In genomic region chr10:108422286-108422685, GRCh38 we compare ENCODE assay signal across 35 cellular contexts.
"Had no signal": no experiment of that assay in that cellular context is flagged by ENCODE, and none has a peak within 500 bp of the region (broad histone marks: within the 10 kb centered on the region; RNA-seq: fewer than 3 reads in every experiment).

No MANE protein-coding gene starts in this region.

- H3K36me3 ChIP-seq: colonic mucosa, gastroesophageal sphincter, heart right ventricle, WERI-Rb-1 had no signal

- H3K27ac Mint-ChIP-seq: activated B cell treated with CpG ODN at 0.5 μM for 24 hours; activated CD8-positive, alpha-beta T cell treated with anti-CD3 and anti-CD28 coated beads for 36 hours; activated naive CD4-positive, alpha-beta T cell treated with anti-CD3 and anti-CD28 coated beads, Interleukin-2, amount 10 ng/mL, durations not matched to agents 7 days and 5 days; activated naive CD4-positive, alpha-beta T cell treated with anti-CD3 and anti-CD28 coated beads, Interleukin-2, amount 50 U/mL, for 72 hours; activated naive CD8-positive, alpha-beta T cell treated with anti-CD3 and anti-CD28 coated beads, Interleukin-2, amount 10 ng/mL, durations not matched to agents 7 days and 5 days; activated T-helper 1 cell treated with anti-CD3 and anti-CD28 coated beads, Interleukin-12 subunit alpha, Interleukin-12 subunit beta, Interleukin-2, Interleukin-4 antibody, amounts not matched to agents 30 ng/mL and 10 ng/mL and 1 ng/mL, durations not matched to agents 14 hours and 24 hours and 36 hours; activated T-helper 2 cell treated with anti-CD3 and anti-CD28 coated beads, Interferon-gamma antibody, Interleukin-2, Interleukin-4, amounts not matched to agents 10 μg/mL and 5 μg/mL and 100 μg/mL, durations not matched to agents 14 hours and 24 hours and 36 hours; brain; endodermal cell; T-helper 17 cell; T-helper 2 cell treated with Interferon-gamma antibody and Interleukin-4, amounts not matched to agents 5 μg/mL and 100 μg/mL, for 36 hours had no signal

- H3K27me3 Mint-ChIP-seq: activated B cell treated with CpG ODN at 0.5 μM for 24 hours; activated CD8-positive, alpha-beta T cell treated with anti-CD3 and anti-CD28 coated beads for 36 hours; activated naive CD4-positive, alpha-beta T cell treated with anti-CD3 and anti-CD28 coated beads, Interleukin-2, amount 10 ng/mL, durations not matched to agents 7 days and 5 days; activated naive CD8-positive, alpha-beta T cell treated with anti-CD3 and anti-CD28 coated beads, Interleukin-2, amount 10 ng/mL, durations not matched to agents 7 days and 5 days; central memory CD8-positive, alpha-beta T cell; T-helper 17 cell had no signal

- H3K27ac ChIP-seq: colonic mucosa, dorsolateral prefrontal cortex, gastroesophageal sphincter, heart right ventricle, hepatocyte, WERI-Rb-1 had no signal

- H3K4me1 ChIP-seq: colonic mucosa, heart right ventricle had no signal

- H3K4me3 Mint-ChIP-seq: activated B cell treated with CpG ODN at 0.5 μM for 24 hours; activated CD8-positive, alpha-beta T cell treated with anti-CD3 and anti-CD28 coated beads for 36 hours; activated naive CD4-positive, alpha-beta T cell treated with anti-CD3 and anti-CD28 coated beads, Interleukin-2, amount 10 ng/mL, durations not matched to agents 7 days and 5 days; activated naive CD8-positive, alpha-beta T cell treated with anti-CD3 and anti-CD28 coated beads, Interleukin-2, amount 10 ng/mL, durations not matched to agents 7 days and 5 days; activated T-helper 1 cell treated with anti-CD3 and anti-CD28 coated beads, Interleukin-12 subunit alpha, Interleukin-12 subunit beta, Interleukin-2, Interleukin-4 antibody, amounts not matched to agents 30 ng/mL and 10 ng/mL and 1 ng/mL, durations not matched to agents 14 hours and 24 hours and 36 hours; brain; central memory CD8-positive, alpha-beta T cell; endodermal cell; T-helper 17 cell; T-helper 2 cell treated with Interferon-gamma antibody and Interleukin-4, amounts not matched to agents 5 μg/mL and 100 μg/mL, for 36 hours had no signal

- DNase-seq: activated B cell treated with CpG ODN at 0.5 μM for 24 hours; activated CD4-positive, alpha-beta T cell treated with anti-CD3 and anti-CD28 coated beads for 48 hours; activated CD4-positive, alpha-beta T cell treated with anti-CD3 and anti-CD28 coated beads, Interleukin-2, amount 50 U/mL, for 1 hour; activated CD4-positive, alpha-beta T cell treated with anti-CD3 and anti-CD28 coated beads, Interleukin-2, amount 50 U/mL, for 48 hours; activated CD8-positive, alpha-beta memory T cell treated with anti-CD3 and anti-CD28 coated beads for 24 hours; activated CD8-positive, alpha-beta memory T cell treated with anti-CD3 and anti-CD28 coated beads, Interleukin-2, amount 50 U/mL, for 4 hours; activated CD8-positive, alpha-beta T cell treated with anti-CD3 and anti-CD28 coated beads for 36 hours; activated effector memory CD4-positive, alpha-beta T cell treated with anti-CD3 and anti-CD28 coated beads, Interleukin-2, amount 50 U/mL, for 16 hours; activated naive CD4-positive, alpha-beta T cell treated with anti-CD3 and anti-CD28 coated beads, Interleukin-2, amount 10 ng/mL, durations not matched to agents 7 days and 5 days; activated naive CD8-positive, alpha-beta T cell treated with anti-CD3 and anti-CD28 coated beads, Interleukin-2, amount 10 ng/mL, durations not matched to agents 7 days and 5 days; activated T-cell treated with anti-CD3 and anti-CD28 coated beads, Interleukin-2, amount 50 U/mL, for 1 hour; activated T-cell treated with anti-CD3 and anti-CD28 coated beads, Interleukin-2, amount 50 U/mL, for 48 hours; amniotic stem cell; aorta; colonic mucosa; dorsolateral prefrontal cortex; effector memory CD4-positive, alpha-beta T cell; endodermal cell; foreskin melanocyte; heart right ventricle; T-helper 1 cell; T-helper 17 cell; T1000; WERI-Rb-1 had no signal

- H3K9me3 Mint-ChIP-seq: activated T-helper 1 cell treated with anti-CD3 and anti-CD28 coated beads, Interleukin-12 subunit alpha, Interleukin-12 subunit beta, Interleukin-2, Interleukin-4 antibody, amounts not matched to agents 30 ng/mL and 10 ng/mL and 1 ng/mL, durations not matched to agents 14 hours and 24 hours and 36 hours; brain; endodermal cell had no signal

- H3K36me3 Mint-ChIP-seq: activated naive CD4-positive, alpha-beta T cell treated with anti-CD3 and anti-CD28 coated beads, Interleukin-2, amount 10 ng/mL, durations not matched to agents 7 days and 5 days; activated naive CD8-positive, alpha-beta T cell treated with anti-CD3 and anti-CD28 coated beads, Interleukin-2, amount 10 ng/mL, durations not matched to agents 7 days and 5 days; brain had no signal

- H3K27me3 ChIP-seq: colonic mucosa, dorsolateral prefrontal cortex, gastroesophageal sphincter, heart right ventricle, hepatocyte had no signal

- H3K79me2 ChIP-seq: hepatocyte had no signal

- H2AFZ ChIP-seq: hepatocyte had no signal

- H3K4me2 ChIP-seq: hepatocyte had no signal

- H3K4me3 ChIP-seq: colonic mucosa, dorsolateral prefrontal cortex, gastroesophageal sphincter, heart right ventricle, hepatocyte had no signal

- H3K4me1 Mint-ChIP-seq: activated B cell treated with CpG ODN at 0.5 μM for 24 hours; activated naive CD4-positive, alpha-beta T cell treated with anti-CD3 and anti-CD28 coated beads, Interleukin-2, amount 10 ng/mL, durations not matched to agents 7 days and 5 days; activated naive CD8-positive, alpha-beta T cell treated with anti-CD3 and anti-CD28 coated beads, Interleukin-2, amount 10 ng/mL, durations not matched to agents 7 days and 5 days; central memory CD8-positive, alpha-beta T cell; endodermal cell; T-helper 17 cell had no signal

- H3K9me3 ChIP-seq: colonic mucosa, gastroesophageal sphincter, heart right ventricle had no signal

- ATAC-seq: activated CD4-positive, CD25-positive, alpha-beta regulatory T cell treated with anti-CD3 and anti-CD28 coated beads, Interleukin-2, amount 50 U/mL, for 24 hours; activated CD8-positive, alpha-beta T cell treated with anti-CD3 and anti-CD28 coated beads for 36 hours; activated naive CD4-positive, alpha-beta T cell treated with anti-CD3 and anti-CD28 coated beads, Interleukin-2, amount 50 U/mL, for 72 hours; esophagus mucosa; gastroesophageal sphincter; heart right ventricle; T-helper 17 cell had no signal

- FAIRE-seq: bronchial epithelial cell had no signal
